In the genomic region with DNA sequence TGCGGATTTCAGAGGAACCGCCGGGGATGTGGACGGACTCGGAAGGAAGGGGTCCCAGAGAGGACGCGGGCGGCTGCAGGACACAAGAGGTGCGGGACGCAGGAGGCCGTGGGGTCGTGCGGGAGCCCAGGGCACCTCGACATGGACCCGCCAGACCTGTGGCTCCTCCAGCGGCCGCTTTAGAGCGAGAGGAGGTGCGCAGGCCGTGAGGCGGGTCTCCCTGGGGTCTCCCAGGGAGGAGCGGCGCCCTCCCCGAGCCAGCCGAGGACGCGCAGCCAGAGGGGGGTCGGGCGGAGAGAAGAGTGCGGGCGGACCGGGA, we compare ENCODE assay signal across 1 cellular context.
TF ChIP-seq lines count a peak whose summit lies in the region.

No MANE protein-coding gene starts in this region.

TF ChIP-seq in SK-N-SH treated with all-trans-retinoic acid at 6 μM for 48 hours, 23 proteins besides CTCF, POLR2A, EP300 and RAD21 (continued from another document):
- TF ChIP-seq, protein P1, sequence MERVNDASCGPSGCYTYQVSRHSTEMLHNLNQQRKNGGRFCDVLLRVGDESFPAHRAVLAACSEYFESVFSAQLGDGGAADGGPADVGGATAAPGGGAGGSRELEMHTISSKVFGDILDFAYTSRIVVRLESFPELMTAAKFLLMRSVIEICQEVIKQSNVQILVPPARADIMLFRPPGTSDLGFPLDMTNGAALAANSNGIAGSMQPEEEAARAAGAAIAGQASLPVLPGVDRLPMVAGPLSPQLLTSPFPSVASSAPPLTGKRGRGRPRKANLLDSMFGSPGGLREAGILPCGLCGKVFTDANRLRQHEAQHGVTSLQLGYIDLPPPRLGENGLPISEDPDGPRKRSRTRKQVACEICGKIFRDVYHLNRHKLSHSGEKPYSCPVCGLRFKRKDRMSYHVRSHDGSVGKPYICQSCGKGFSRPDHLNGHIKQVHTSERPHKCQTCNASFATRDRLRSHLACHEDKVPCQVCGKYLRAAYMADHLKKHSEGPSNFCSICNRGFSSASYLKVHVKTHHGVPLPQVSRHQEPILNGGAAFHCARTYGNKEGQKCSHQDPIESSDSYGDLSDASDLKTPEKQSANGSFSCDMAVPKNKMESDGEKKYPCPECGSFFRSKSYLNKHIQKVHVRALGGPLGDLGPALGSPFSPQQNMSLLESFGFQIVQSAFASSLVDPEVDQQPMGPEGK (CRISPR knock-in tag; IDR thresholded peaks at IDR 0.05; ENCODE audit: borderline replicate concordance), result no peak
- no peak for TF ChIP-seq ZNF8 (CRISPR knock-in tag; IDR thresholded peaks at IDR 0.05)
- no peak for TF ChIP-seq ESRRG (CRISPR knock-in tag; IDR thresholded peaks at IDR 0.05)
